In genomic region chr20:7981374-7981773, GRCh38 we compare ENCODE assay signal across 15 cellular contexts. TPM values are rescaled to one million over a fixed set of nuclear protein-coding genes. Genes with fewer than 3 reads are reported as not detected.
DNase-seq lines count a peak whose midpoint lies in the region; ATAC-seq and TF ChIP-seq lines count a peak whose summit lies in the region.
"Had no signal": no experiment of that assay in that cellular context is flagged by ENCODE, and none has a peak within 500 bp of the region (broad histone marks: within the 10 kb centered on the region; RNA-seq: fewer than 3 reads in every experiment).

No MANE protein-coding gene starts in this region.

- no peak for TF ChIP-seq EP300 in gastroesophageal sphincter (IDR thresholded peaks at IDR 0.05)

- no peak overlapping the region for H3K27ac ChIP-seq in CD4-positive, CD25-positive, alpha-beta regulatory T cell (ENCODE audit: insufficient read depth, low read length, poor library complexity, severe bottlenecking)
- peak overlapping the region; percentile 47 for H3K27ac ChIP-seq in VCaP
- H3K27ac ChIP-seq in gastroesophageal sphincter = no peak overlapping the region
- H3K27ac ChIP-seq: BLaER1 treated with 17β-estradiol and CSF1 and Interleukin-3, amounts not matched to agents 10 nM and 100 nM; PC-9 had no signal

- peaks cover 50% of the 10 kb centered on the region for H3K36me3 ChIP-seq in CD4-positive, CD25-positive, alpha-beta regulatory T cell (ENCODE audit: control insufficient read depth, insufficient read depth, low read length)
- peaks cover 0 to 75% of the 10 kb centered on the region in 2 donors for H3K36me3 ChIP-seq in gastroesophageal sphincter

- ATAC-seq in CD4-positive, CD25-positive, alpha-beta regulatory T cell (ENCODE audit: low read depth in 2 of 2) = no peak
- ATAC-seq in HG03097 (IDR thresholded peaks at IDR 0.05; ENCODE audit: low FRiP score, unreplicated experiment) = peak; percentile 50
- no peak for ATAC-seq in naive B cell (ENCODE audit: low read depth in 2 of 2)
- ATAC-seq in HG03571 (IDR thresholded peaks at IDR 0.05; ENCODE audit: unreplicated experiment) = no peak
- no peak for ATAC-seq in gastroesophageal sphincter
- no peak for ATAC-seq in GM21619 (IDR thresholded peaks at IDR 0.05; ENCODE audit: unreplicated experiment)

- no peaks in the 10 kb centered on the region for H3K9me3 ChIP-seq in CD4-positive, CD25-positive, alpha-beta regulatory T cell (ENCODE audit: control insufficient read depth in 2 of 2, low read length in 2 of 2)
- no peaks in the 10 kb centered on the region for H3K9me3 ChIP-seq in gastroesophageal sphincter
- H3K9me3 ChIP-seq: BLaER1 treated with 17β-estradiol and CSF1 and Interleukin-3, amounts not matched to agents 10 nM and 100 nM had no signal

- peaks cover under 1 to 26% (median 18%) of the 10 kb centered on the region in 4 donors for H3K4me1 Mint-ChIP-seq in CD4-positive, CD25-positive, alpha-beta regulatory T cell
- H3K4me1 Mint-ChIP-seq in naive B cell = no peaks in the 10 kb centered on the region

- no peak overlapping the region for H3K4me3 ChIP-seq in CD4-positive, CD25-positive, alpha-beta regulatory T cell (ENCODE audit: low read depth, low read length)
- H3K4me3 ChIP-seq in gastroesophageal sphincter = no peak overlapping the region
- H3K4me3 ChIP-seq: BLaER1 treated with 17β-estradiol and CSF1 and Interleukin-3, amounts not matched to agents 10 nM and 100 nM; PC-9 had no signal

- no peak for TF ChIP-seq POLR2A in gastroesophageal sphincter (IDR thresholded peaks at IDR 0.05)

- no peak overlapping the region for H3K4me3 Mint-ChIP-seq in CD4-positive, CD25-positive, alpha-beta regulatory T cell
- H3K4me3 Mint-ChIP-seq in naive B cell = no peak overlapping the region

- no peak for DNase-seq in CD4-positive, CD25-positive, alpha-beta regulatory T cell
- DNase-seq in naive B cell (no peak), anterior cingulate cortex (lab: John Stamatoyannopoulos, UW) (no peak)
- DNase-seq: GDM1, NCI-H1048, NCI-H1930, PC-9 had no signal

- H3K36me3 Mint-ChIP-seq in CD4-positive, CD25-positive, alpha-beta regulatory T cell = peaks cover 37% of the 10 kb centered on the region
- H3K36me3 Mint-ChIP-seq in naive B cell = peaks cover 21 to 32% of the 10 kb centered on the region in 2 donors

- no peaks in the 10 kb centered on the region for H3K9me3 Mint-ChIP-seq in CD4-positive, CD25-positive, alpha-beta regulatory T cell
- H3K9me3 Mint-ChIP-seq in naive B cell = no peaks in the 10 kb centered on the region

- peaks cover 6% of the 10 kb centered on the region for H3K4me1 ChIP-seq in CD4-positive, CD25-positive, alpha-beta regulatory T cell (ENCODE audit: control insufficient read depth, insufficient read depth, low read length, poor library complexity, severe bottlenecking)
- H3K4me1 ChIP-seq in gastroesophageal sphincter = peaks cover 0 to 3% (median 0%) of the 10 kb centered on the region in 3 donors

- H3K27ac Mint-ChIP-seq in CD4-positive, CD25-positive, alpha-beta regulatory T cell = peak overlapping the region in 2 of 3 donors; percentile 35 to 81
- H3K27ac Mint-ChIP-seq in naive B cell = peak overlapping the region in 4 of 6 donors; percentile 35 to 83 (median 54)

- TF ChIP-seq CTCF in VCaP (conservative IDR thresholded peaks at IDR 0.05) = no peak
- no peak for TF ChIP-seq CTCF in gastroesophageal sphincter (IDR thresholded peaks at IDR 0.05)

- H3K27me3 ChIP-seq in CD4-positive, CD25-positive, alpha-beta regulatory T cell (ENCODE audit: control insufficient read depth, insufficient read depth, low read length) = no peaks in the 10 kb centered on the region
- no peaks in the 10 kb centered on the region for H3K27me3 ChIP-seq in gastroesophageal sphincter
- H3K27me3 ChIP-seq: BLaER1 treated with 17β-estradiol and CSF1 and Interleukin-3, amounts not matched to agents 10 nM and 100 nM had no signal

- H3K27me3 Mint-ChIP-seq in CD4-positive, CD25-positive, alpha-beta regulatory T cell = no peaks in the 10 kb centered on the region
- H3K27me3 Mint-ChIP-seq in naive B cell = no peaks in the 10 kb centered on the region

RNA-seq across cellular contexts. Expression of gene TMX4, which starts 38.2 kb away (rescaled TPM):
- total RNA-seq in CD4-positive, CD25-positive, alpha-beta regulatory T cell = 71.7 TPM
- polyA plus RNA-seq in CD4-positive, CD25-positive, alpha-beta regulatory T cell = 100 to 1,000 TPM in 1 of 4 donors, 10 to 100 TPM in 3; 74.8 to 111 (median 93.2) TPM
- 10 to 100 TPM; 41.9 to 56.9 (median 47.8) TPM for polyA plus RNA-seq in naive B cell (ENCODE audit: low read depth in 6 of 6)
- 10 to 100 TPM; 44.7 to 76.1 (median 61.2) TPM for total RNA-seq in gastroesophageal sphincter

RNA-seq across cellular contexts. Expression of gene HAO1, which starts 41.1 kb away (rescaled TPM):
- total RNA-seq in CD4-positive, CD25-positive, alpha-beta regulatory T cell = not detected
- polyA plus RNA-seq in CD4-positive, CD25-positive, alpha-beta regulatory T cell = not detected
- not detected for polyA plus RNA-seq in naive B cell (ENCODE audit: low read depth in 6 of 6)
- not detected for total RNA-seq in gastroesophageal sphincter
- total RNA-seq: IMR-90, M059J, PC-9 had no signal
- polyA plus RNA-seq: IMR-90 had no signal
